ENCODE assay signal across 1 cellular context in genomic region chr2:200479617-200480292, GRCh38.
TF ChIP-seq lines count a peak whose summit lies in the region.

No MANE protein-coding gene starts in this region.

TF ChIP-seq in WTC11, 78 proteins besides CTCF, POLR2A, EP300 and RAD21 (continued from another document):
- TF ChIP-seq CDX4 (CRISPR knock-in tag; IDR thresholded peaks at IDR 0.05; ENCODE audit: borderline replicate concordance): no peak
- no peak for TF ChIP-seq SP1 (CRISPR knock-in tag; conservative IDR thresholded peaks at IDR 0.05)
- no peak for TF ChIP-seq NR3C1 (CRISPR knock-in tag; conservative IDR thresholded peaks at IDR 0.05; ENCODE audit: low read depth)
- no peak for TF ChIP-seq GTF2I (CRISPR knock-in tag; conservative IDR thresholded peaks at IDR 0.05)
- no peak for TF ChIP-seq TCF7 (CRISPR knock-in tag; IDR thresholded peaks at IDR 0.05; ENCODE audit: low read depth)
- TF ChIP-seq E2F1 (CRISPR knock-in tag; IDR thresholded peaks at IDR 0.05): no peak
